Comparison of ENCODE assay signal across 10 cellular contexts in genomic region chr13:49220856-49221614, GRCh38.
DNase-seq lines count a peak whose midpoint lies in the region; ATAC-seq and TF ChIP-seq lines count a peak whose summit lies in the region.
"Had no signal": no experiment of that assay in that cellular context is flagged by ENCODE, and none has a peak within 500 bp of the region (broad histone marks: within the 10 kb centered on the region; RNA-seq: fewer than 3 reads in every experiment).

No MANE protein-coding gene starts in this region.

- H3K27me3 ChIP-seq in iPS DF 6.9 (ENCODE audit: control insufficient read depth, insufficient read depth, low read length): peaks cover 57% of the 10 kb centered on the region

- DNase-seq in DMS53 (lab: John Stamatoyannopoulos, UW) (peak; percentile 56), DMS53 treated with DMSO at 0.1 percent for 48 hours (lab: John Stamatoyannopoulos, UW; ENCODE audit: unreplicated experiment) (no peak), iPS DF 6.9 (ENCODE audit: low read depth, low spot score) (no peak), NCI-H1105 (lab: John Stamatoyannopoulos, UW) (no peak)
- peak; percentile 24 for DNase-seq in activated T-cell treated with anti-CD3 and anti-CD28 coated beads, Interleukin-2, amount 50 U/mL, for 1 hour
- DNase-seq in stimulated activated effector memory CD8-positive, alpha-beta T cell treated with anti-CD3 and anti-CD28 coated beads, Interleukin-12 subunit alpha, Interleukin-12 subunit beta, amount 100 ng/mL, for 72 hours (ENCODE audit: low spot score in 2 of 2): peak in 1 of 2 donors; percentile 50
- DNase-seq: NCI-H1048 had no signal

- no peaks in the 10 kb centered on the region for H3K36me3 Mint-ChIP-seq in stimulated activated effector memory CD8-positive, alpha-beta T cell treated with anti-CD3 and anti-CD28 coated beads, Interleukin-12 subunit alpha, Interleukin-12 subunit beta, amount 100 ng/mL, for 72 hours

- peak; percentile 66 for ATAC-seq in stimulated activated effector memory CD8-positive, alpha-beta T cell treated with anti-CD3 and anti-CD28 coated beads, Interleukin-12 subunit alpha, Interleukin-12 subunit beta, amount 100 ng/mL, for 72 hours
- ATAC-seq in GM18505 (IDR thresholded peaks at IDR 0.05; ENCODE audit: unreplicated experiment) (no peak), GM21528 (IDR thresholded peaks at IDR 0.05; ENCODE audit: low FRiP score, unreplicated experiment) (no peak)

- no peak overlapping the region for H3K27ac ChIP-seq in iPS DF 6.9 (ENCODE audit: low read length)
- H3K27ac ChIP-seq: 22Rv1 had no signal

- no peaks in the 10 kb centered on the region for H3K4me1 ChIP-seq in iPS DF 6.9 (ENCODE audit: control insufficient read depth, insufficient read depth, low read length)

- TF ChIP-seq POLR2A in GM18505 (IDR thresholded peaks at IDR 0.05; ENCODE audit: borderline replicate concordance, extremely low read depth, insufficient read depth, insufficient read length): no peak

- H3K9me3 ChIP-seq in iPS DF 6.9 (ENCODE audit: control insufficient read depth, insufficient read depth, low read length): no peaks in the 10 kb centered on the region

- peak overlapping the region; percentile 68 for H3K4me3 Mint-ChIP-seq in stimulated activated effector memory CD8-positive, alpha-beta T cell treated with anti-CD3 and anti-CD28 coated beads, Interleukin-12 subunit alpha, Interleukin-12 subunit beta, amount 100 ng/mL, for 72 hours

- H3K9me3 Mint-ChIP-seq in stimulated activated effector memory CD8-positive, alpha-beta T cell treated with anti-CD3 and anti-CD28 coated beads, Interleukin-12 subunit alpha, Interleukin-12 subunit beta, amount 100 ng/mL, for 72 hours: no peaks in the 10 kb centered on the region

- no peak overlapping the region for H3K27ac Mint-ChIP-seq in stimulated activated effector memory CD8-positive, alpha-beta T cell treated with anti-CD3 and anti-CD28 coated beads, Interleukin-12 subunit alpha, Interleukin-12 subunit beta, amount 100 ng/mL, for 72 hours

- no peaks in the 10 kb centered on the region for H3K36me3 ChIP-seq in iPS DF 6.9 (ENCODE audit: control insufficient read depth, insufficient read depth, low read length)

- peak overlapping the region; percentile 33; the same call in 1 of the 2 replicates for H3K4me3 ChIP-seq in iPS DF 6.9 (ENCODE audit: low read length)

- peaks cover 24% of the 10 kb centered on the region for H3K4me1 Mint-ChIP-seq in stimulated activated effector memory CD8-positive, alpha-beta T cell treated with anti-CD3 and anti-CD28 coated beads, Interleukin-12 subunit alpha, Interleukin-12 subunit beta, amount 100 ng/mL, for 72 hours

- no CpG with 5 or more reads among the region's 74 CpGs for WGBS in iPS DF 6.9 (ENCODE audit: insufficient coverage, insufficient read length)

Comparison
In these comparisons a context has a peak if more than half of its experiments do, and no peak if none do; other contexts are left out.
1. DNase-seq: peak in DMS53 (single experiment) and activated T-cell treated with anti-CD3 and anti-CD28 coated beads, Interleukin-2, amount 50 U/mL, for 1 hour (single experiment); none in DMS53 treated with DMSO at 0.1 percent for 48 hours (single experiment), iPS DF 6.9 (single experiment) and NCI-H1105 (single experiment).